3 cellular contexts compared by ENCODE assay signal in the genomic region with DNA sequence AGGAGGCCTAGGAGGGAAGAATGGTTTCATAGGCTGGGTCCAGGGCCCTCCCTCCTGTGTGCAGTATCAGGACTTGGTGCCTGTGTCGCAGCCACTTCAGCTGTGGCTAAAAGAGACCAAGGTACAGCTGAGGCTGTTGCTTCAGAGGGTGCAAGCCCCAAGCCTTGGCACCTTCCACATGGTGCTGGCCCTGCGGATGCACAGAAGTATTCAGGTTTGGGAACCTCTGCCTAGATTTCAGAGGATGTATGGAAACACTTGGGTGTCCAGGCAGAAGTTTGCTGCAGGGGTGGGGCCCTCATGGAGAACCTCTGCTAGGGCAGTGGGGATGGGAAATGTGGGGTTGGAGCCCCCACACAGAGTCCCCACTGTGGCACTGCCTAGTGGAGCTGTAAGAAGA. TPM values are rescaled to one million over a fixed set of nuclear protein-coding genes. Genes with fewer than 3 reads are reported as not detected.
"Had no signal": no experiment of that assay in that cellular context is flagged by ENCODE, and none has a peak within 500 bp of the region (broad histone marks: within the 10 kb centered on the region; RNA-seq: fewer than 3 reads in every experiment).

No MANE protein-coding gene starts in this region.

RNA-seq across cellular contexts. Expression of a gene that starts 54.3 kb away (rescaled TPM):
- total RNA-seq: LHCN-M2, M059J, NCI-H460 had no signal
